11 cellular contexts compared by ENCODE assay signal in genomic region chr1:93723101-93723500, GRCh38.
DNase-seq lines count a peak whose midpoint lies in the region; ATAC-seq and TF ChIP-seq lines count a peak whose summit lies in the region.
"Had no signal": no experiment of that assay in that cellular context is flagged by ENCODE, and none has a peak within 500 bp of the region (broad histone marks: within the 10 kb centered on the region; RNA-seq: fewer than 3 reads in every experiment).

No MANE protein-coding gene starts in this region.

- no peak overlapping the region for H3K27ac Mint-ChIP-seq in activated naive CD4-positive, alpha-beta T cell treated with anti-CD3 and anti-CD28 coated beads, Interleukin-2, amount 10 ng/mL, durations not matched to agents 7 days and 5 days
- H3K27ac Mint-ChIP-seq: activated CD4-positive, alpha-beta T cell treated with anti-CD3 and anti-CD28 coated beads, Interleukin-2, amount 10 ng/mL, durations not matched to agents 7 days and 5 days had no signal

- TF ChIP-seq CTCF in RWPE2 (IDR thresholded peaks at IDR 0.05; ENCODE audit: poor library complexity, severe bottlenecking): no peak

- no peaks in the 10 kb centered on the region for H3K9me3 ChIP-seq in BLaER1
- H3K9me3 ChIP-seq in RWPE2 (ENCODE audit: severe bottlenecking): no peaks in the 10 kb centered on the region
- no peaks in the 10 kb centered on the region for H3K9me3 ChIP-seq in neuron (ENCODE audit: low read length)
- H3K9me3 ChIP-seq: prostate gland had no signal

- peak overlapping the region; percentile 79 for H3K4me2 ChIP-seq in BLaER1

- H3K27me3 ChIP-seq in BLaER1 (no peaks in the 10 kb centered on the region), RWPE2 (ENCODE audit: insufficient read depth, poor library complexity, severe bottlenecking) (no peaks in the 10 kb centered on the region), neuron (ENCODE audit: insufficient read depth, low read length) (no peaks in the 10 kb centered on the region)

- DNase-seq in RWPE2 (ENCODE audit: low spot score): no peak
- DNase-seq in foreskin melanocyte: peak; percentile 38
- no peak for DNase-seq in DMS 273 (lab: John Stamatoyannopoulos, UW; ENCODE audit: unreplicated experiment)
- no peak for DNase-seq in activated naive CD4-positive, alpha-beta T cell treated with anti-CD3 and anti-CD28 coated beads, Interleukin-2, amount 10 ng/mL, durations not matched to agents 7 days and 5 days
- DNase-seq in RKO (ENCODE audit: low spot score): no peak
- DNase-seq: activated CD4-positive, alpha-beta T cell treated with anti-CD3 and anti-CD28 coated beads, Interleukin-2, amount 10 ng/mL, durations not matched to agents 7 days and 5 days had no signal

- H3K4me1 ChIP-seq in BLaER1 (peaks cover 37% of the 10 kb centered on the region), RWPE2 (ENCODE audit: insufficient read depth, poor library complexity, severe bottlenecking) (peaks cover 2% of the 10 kb centered on the region), neuron (ENCODE audit: insufficient read depth, low read length) (peaks cover 29% of the 10 kb centered on the region)
- H3K4me1 ChIP-seq: prostate gland had no signal

- peaks cover 9% of the 10 kb centered on the region for H3K27me3 Mint-ChIP-seq in activated naive CD4-positive, alpha-beta T cell treated with anti-CD3 and anti-CD28 coated beads, Interleukin-2, amount 10 ng/mL, durations not matched to agents 7 days and 5 days
- H3K27me3 Mint-ChIP-seq: activated CD4-positive, alpha-beta T cell treated with anti-CD3 and anti-CD28 coated beads, Interleukin-2, amount 10 ng/mL, durations not matched to agents 7 days and 5 days had no signal

- H3K36me3 Mint-ChIP-seq in activated naive CD4-positive, alpha-beta T cell treated with anti-CD3 and anti-CD28 coated beads, Interleukin-2, amount 10 ng/mL, durations not matched to agents 7 days and 5 days: no peaks in the 10 kb centered on the region

- H3K36me3 ChIP-seq in BLaER1 (no peaks in the 10 kb centered on the region), RWPE2 (ENCODE audit: low read depth) (no peaks in the 10 kb centered on the region), neuron (ENCODE audit: insufficient read depth, low read length) (no peaks in the 10 kb centered on the region)
- H3K36me3 ChIP-seq: prostate gland had no signal

- H3K27ac ChIP-seq in BLaER1: peak overlapping the region; percentile 94
- no peak overlapping the region for H3K27ac ChIP-seq in RWPE2 (ENCODE audit: poor library complexity, severe bottlenecking)
- H3K27ac ChIP-seq: prostate gland, SK-N-MC had no signal

- H2AFZ ChIP-seq in neuron (ENCODE audit: low read depth, low read length): peak overlapping the region; percentile 74

- H3K9me3 Mint-ChIP-seq in activated naive CD4-positive, alpha-beta T cell treated with anti-CD3 and anti-CD28 coated beads, Interleukin-2, amount 10 ng/mL, durations not matched to agents 7 days and 5 days: no peaks in the 10 kb centered on the region

- H3K9ac ChIP-seq in BLaER1: peak overlapping the region; percentile 78; the same call in 1 of the 2 replicates

- peak; percentile 55; the same call in 2 of the 3 replicates for ATAC-seq in RWPE2 (ENCODE audit: low read depth)
- no peak for ATAC-seq in HG03354 (IDR thresholded peaks at IDR 0.05; ENCODE audit: poor library complexity, severe bottlenecking, unreplicated experiment)

- H3K4me1 Mint-ChIP-seq in activated naive CD4-positive, alpha-beta T cell treated with anti-CD3 and anti-CD28 coated beads, Interleukin-2, amount 10 ng/mL, durations not matched to agents 7 days and 5 days: no peaks in the 10 kb centered on the region
- H3K4me1 Mint-ChIP-seq: activated CD4-positive, alpha-beta T cell treated with anti-CD3 and anti-CD28 coated beads, Interleukin-2, amount 10 ng/mL, durations not matched to agents 7 days and 5 days had no signal

- no peak overlapping the region for H3K4me3 ChIP-seq in BLaER1
- H3K4me3 ChIP-seq in RWPE2 (ENCODE audit: severe bottlenecking): no peak overlapping the region
- peak overlapping the region; percentile 38 for H3K4me3 ChIP-seq in neuron (ENCODE audit: low read length)
- H3K4me3 ChIP-seq: prostate gland, SK-N-MC had no signal

- H4K20me1 ChIP-seq in BLaER1: no peaks in the 10 kb centered on the region

- CTCF ChIA-PET in activated naive CD4-positive, alpha-beta T cell treated with anti-CD3 and anti-CD28 coated beads, Interleukin-2, amount 10 ng/mL, durations not matched to agents 7 days and 5 days (lab: Charles Lee): interaction anchor here (0.6 kb wide), 1 partner anchor 424 kb away, joined by 3 read pairs; no protein-coding TSS in a partner anchor

- no peak overlapping the region for H3K4me3 Mint-ChIP-seq in activated naive CD4-positive, alpha-beta T cell treated with anti-CD3 and anti-CD28 coated beads, Interleukin-2, amount 10 ng/mL, durations not matched to agents 7 days and 5 days
- H3K4me3 Mint-ChIP-seq: activated CD4-positive, alpha-beta T cell treated with anti-CD3 and anti-CD28 coated beads, Interleukin-2, amount 10 ng/mL, durations not matched to agents 7 days and 5 days had no signal
